ENCODE assay signal across 1 cellular context in the genomic region with DNA sequence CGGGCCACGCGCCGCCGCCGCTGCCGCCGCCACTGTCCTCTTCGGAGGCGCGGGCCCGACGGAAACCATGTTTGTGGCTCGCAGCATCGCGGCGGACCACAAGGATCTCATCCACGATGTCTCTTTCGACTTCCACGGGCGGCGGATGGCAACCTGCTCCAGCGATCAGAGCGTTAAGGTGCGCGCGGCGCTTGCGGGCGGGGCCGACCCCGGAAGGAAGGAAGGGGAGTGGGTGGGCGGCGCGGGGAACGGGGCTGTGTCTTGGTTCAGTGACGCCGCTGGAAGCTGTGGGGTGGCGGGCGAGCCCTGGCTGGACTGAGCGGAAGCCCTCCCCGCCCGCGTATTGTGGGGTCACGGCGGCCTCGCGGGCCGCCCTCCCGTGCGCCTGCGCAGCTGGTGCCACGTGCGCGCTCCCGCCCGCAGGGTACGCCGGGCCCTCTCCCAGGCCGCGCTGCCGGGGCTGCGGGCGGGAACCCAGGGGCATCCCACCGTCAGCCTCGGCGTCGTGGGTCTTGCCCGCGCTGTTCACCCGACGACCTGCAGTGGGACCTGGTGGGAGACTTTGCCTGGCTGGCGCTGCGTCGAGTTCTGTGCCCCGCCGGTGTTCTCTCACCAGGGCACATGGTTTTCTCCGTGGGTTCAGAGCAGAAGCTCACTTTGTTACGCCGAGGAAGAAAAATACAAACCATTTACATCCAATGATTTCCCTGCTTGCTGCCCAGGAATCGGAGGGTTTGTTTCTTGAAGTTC.
TF ChIP-seq lines count a peak whose summit lies in the region.

No MANE protein-coding gene starts in this region.

TF ChIP-seq in K562, 482 proteins besides CTCF, POLR2A, EP300 and RAD21 (continued from another document and continues in another):
- TF ChIP-seq ZNF347 (CRISPR knock-in tag; IDR thresholded peaks at IDR 0.05; ENCODE audit: low read depth) (no peak), ZNF184 (CRISPR knock-in tag; IDR thresholded peaks at IDR 0.05) (no peak), NCOA6 (IDR thresholded peaks at IDR 0.05) (no peak), ILK (tag; IDR thresholded peaks at IDR 0.05; ENCODE audit: borderline replicate concordance, low read depth) (no peak), DMBX1 (CRISPR knock-in tag; IDR thresholded peaks at IDR 0.05; ENCODE audit: borderline replicate concordance) (peak; percentile 92), ZNF75A (CRISPR knock-in tag; IDR thresholded peaks at IDR 0.05) (no peak), TAF9B (IDR thresholded peaks at IDR 0.05; ENCODE audit: partially characterized antibody) (peak; percentile 11), ADNP (tag; IDR thresholded peaks at IDR 0.05) (no peak), CBFA2T3 (IDR thresholded peaks at IDR 0.05) (no peak), RFX5 (IDR thresholded peaks at IDR 0.05; ENCODE audit: low read depth, low read length) (no peak), TAF15 (IDR thresholded peaks at IDR 0.05; ENCODE audit: low read depth, low read length) (no peak), KAT8 (IDR thresholded peaks at IDR 0.05; ENCODE audit: low read depth) (no peak), POLR2G (IDR thresholded peaks at IDR 0.05; ENCODE audit: low read depth, low read length) (peak; percentile 93), HSF4 (CRISPR knock-in tag; IDR thresholded peaks at IDR 0.05; ENCODE audit: borderline replicate concordance) (no peak), HNRNPUL1 (IDR thresholded peaks at IDR 0.05; ENCODE audit: low read length) (no peak), NFYB (IDR thresholded peaks at IDR 0.05; ENCODE audit: extremely low read depth, insufficient read length) (no peak), ZNF23 (CRISPR knock-in tag; IDR thresholded peaks at IDR 0.05) (no peak), TAF7 (tag; IDR thresholded peaks at IDR 0.05) (no peak)
- TF ChIP-seq, protein P1, sequence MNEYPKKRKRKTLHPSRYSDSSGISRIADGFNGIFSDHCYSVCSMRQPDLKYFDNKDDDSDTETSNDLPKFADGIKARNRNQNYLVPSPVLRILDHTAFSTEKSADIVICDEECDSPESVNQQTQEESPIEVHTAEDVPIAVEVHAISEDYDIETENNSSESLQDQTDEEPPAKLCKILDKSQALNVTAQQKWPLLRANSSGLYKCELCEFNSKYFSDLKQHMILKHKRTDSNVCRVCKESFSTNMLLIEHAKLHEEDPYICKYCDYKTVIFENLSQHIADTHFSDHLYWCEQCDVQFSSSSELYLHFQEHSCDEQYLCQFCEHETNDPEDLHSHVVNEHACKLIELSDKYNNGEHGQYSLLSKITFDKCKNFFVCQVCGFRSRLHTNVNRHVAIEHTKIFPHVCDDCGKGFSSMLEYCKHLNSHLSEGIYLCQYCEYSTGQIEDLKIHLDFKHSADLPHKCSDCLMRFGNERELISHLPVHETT (CRISPR knock-in tag; conservative IDR thresholded peaks at IDR 0.05 in 1 of 2, IDR thresholded peaks at IDR 0.05 in 1 of 2), result peak in 1 of 2 experiments; percentile 92; a peak in 1 of 4 replicates
- TF ChIP-seq, protein P2, sequence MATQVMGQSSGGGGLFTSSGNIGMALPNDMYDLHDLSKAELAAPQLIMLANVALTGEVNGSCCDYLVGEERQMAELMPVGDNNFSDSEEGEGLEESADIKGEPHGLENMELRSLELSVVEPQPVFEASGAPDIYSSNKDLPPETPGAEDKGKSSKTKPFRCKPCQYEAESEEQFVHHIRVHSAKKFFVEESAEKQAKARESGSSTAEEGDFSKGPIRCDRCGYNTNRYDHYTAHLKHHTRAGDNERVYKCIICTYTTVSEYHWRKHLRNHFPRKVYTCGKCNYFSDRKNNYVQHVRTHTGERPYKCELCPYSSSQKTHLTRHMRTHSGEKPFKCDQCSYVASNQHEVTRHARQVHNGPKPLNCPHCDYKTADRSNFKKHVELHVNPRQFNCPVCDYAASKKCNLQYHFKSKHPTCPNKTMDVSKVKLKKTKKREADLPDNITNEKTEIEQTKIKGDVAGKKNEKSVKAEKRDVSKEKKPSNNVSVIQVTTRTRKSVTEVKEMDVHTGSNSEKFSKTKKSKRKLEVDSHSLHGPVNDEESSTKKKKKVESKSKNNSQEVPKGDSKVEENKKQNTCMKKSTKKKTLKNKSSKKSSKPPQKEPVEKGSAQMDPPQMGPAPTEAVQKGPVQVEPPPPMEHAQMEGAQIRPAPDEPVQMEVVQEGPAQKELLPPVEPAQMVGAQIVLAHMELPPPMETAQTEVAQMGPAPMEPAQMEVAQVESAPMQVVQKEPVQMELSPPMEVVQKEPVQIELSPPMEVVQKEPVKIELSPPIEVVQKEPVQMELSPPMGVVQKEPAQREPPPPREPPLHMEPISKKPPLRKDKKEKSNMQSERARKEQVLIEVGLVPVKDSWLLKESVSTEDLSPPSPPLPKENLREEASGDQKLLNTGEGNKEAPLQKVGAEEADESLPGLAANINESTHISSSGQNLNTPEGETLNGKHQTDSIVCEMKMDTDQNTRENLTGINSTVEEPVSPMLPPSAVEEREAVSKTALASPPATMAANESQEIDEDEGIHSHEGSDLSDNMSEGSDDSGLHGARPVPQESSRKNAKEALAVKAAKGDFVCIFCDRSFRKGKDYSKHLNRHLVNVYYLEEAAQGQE (CRISPR knock-in tag; IDR thresholded peaks at IDR 0.05; ENCODE audit: low read depth), result no peak; the same call in 1 of the 2 replicates
- TF ChIP-seq, protein P3, sequence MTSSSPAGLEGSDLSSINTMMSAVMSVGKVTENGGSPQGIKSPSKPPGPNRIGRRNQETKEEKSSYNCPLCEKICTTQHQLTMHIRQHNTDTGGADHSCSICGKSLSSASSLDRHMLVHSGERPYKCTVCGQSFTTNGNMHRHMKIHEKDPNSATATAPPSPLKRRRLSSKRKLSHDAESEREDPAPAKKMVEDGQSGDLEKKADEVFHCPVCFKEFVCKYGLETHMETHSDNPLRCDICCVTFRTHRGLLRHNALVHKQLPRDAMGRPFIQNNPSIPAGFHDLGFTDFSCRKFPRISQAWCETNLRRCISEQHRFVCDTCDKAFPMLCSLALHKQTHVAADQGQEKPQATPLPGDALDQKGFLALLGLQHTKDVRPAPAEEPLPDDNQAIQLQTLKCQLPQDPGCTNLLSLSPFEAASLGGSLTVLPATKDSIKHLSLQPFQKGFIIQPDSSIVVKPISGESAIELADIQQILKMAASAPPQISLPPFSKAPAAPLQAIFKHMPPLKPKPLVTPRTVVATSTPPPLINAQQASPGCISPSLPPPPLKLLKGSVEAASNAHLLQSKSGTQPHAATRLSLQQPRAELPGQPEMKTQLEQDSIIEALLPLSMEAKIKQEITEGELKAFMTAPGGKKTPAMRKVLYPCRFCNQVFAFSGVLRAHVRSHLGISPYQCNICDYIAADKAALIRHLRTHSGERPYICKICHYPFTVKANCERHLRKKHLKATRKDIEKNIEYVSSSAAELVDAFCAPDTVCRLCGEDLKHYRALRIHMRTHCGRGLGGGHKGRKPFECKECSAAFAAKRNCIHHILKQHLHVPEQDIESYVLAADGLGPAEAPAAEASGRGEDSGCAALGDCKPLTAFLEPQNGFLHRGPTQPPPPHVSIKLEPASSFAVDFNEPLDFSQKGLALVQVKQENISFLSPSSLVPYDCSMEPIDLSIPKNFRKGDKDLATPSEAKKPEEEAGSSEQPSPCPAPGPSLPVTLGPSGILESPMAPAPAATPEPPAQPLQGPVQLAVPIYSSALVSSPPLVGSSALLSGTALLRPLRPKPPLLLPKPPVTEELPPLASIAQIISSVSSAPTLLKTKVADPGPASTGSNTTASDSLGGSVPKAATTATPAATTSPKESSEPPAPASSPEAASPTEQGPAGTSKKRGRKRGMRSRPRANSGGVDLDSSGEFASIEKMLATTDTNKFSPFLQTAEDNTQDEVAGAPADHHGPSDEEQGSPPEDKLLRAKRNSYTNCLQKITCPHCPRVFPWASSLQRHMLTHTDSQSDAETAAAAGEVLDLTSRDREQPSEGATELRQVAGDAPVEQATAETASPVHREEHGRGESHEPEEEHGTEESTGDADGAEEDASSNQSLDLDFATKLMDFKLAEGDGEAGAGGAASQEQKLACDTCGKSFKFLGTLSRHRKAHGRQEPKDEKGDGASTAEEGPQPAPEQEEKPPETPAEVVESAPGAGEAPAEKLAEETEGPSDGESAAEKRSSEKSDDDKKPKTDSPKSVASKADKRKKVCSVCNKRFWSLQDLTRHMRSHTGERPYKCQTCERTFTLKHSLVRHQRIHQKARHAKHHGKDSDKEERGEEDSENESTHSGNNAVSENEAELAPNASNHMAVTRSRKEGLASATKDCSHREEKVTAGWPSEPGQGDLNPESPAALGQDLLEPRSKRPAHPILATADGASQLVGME (CRISPR knock-in tag; IDR thresholded peaks at IDR 0.05), result 0 out of 2 replicates have a peak, but pooled peaks have one; percentile 25
- TF ChIP-seq, protein P4, sequence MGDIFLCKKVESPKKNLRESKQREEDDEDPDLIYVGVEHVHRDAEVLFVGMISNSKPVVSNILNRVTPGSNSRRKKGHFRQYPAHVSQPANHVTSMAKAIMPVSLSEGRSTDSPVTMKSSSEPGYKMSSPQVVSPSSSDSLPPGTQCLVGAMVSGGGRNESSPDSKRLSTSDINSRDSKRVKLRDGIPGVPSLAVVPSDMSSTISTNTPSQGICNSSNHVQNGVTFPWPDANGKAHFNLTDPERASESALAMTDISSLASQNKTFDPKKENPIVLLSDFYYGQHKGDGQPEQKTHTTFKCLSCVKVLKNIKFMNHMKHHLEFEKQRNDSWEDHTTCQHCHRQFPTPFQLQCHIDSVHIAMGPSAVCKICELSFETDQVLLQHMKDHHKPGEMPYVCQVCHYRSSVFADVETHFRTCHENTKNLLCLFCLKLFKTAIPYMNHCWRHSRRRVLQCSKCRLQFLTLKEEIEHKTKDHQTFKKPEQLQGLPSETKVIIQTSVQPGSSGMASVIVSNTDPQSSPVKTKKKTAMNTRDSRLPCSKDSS (IDR thresholded peaks at IDR 0.05; ENCODE audit: low read depth, partially characterized antibody), result no peak
- TF ChIP-seq, protein P5, sequence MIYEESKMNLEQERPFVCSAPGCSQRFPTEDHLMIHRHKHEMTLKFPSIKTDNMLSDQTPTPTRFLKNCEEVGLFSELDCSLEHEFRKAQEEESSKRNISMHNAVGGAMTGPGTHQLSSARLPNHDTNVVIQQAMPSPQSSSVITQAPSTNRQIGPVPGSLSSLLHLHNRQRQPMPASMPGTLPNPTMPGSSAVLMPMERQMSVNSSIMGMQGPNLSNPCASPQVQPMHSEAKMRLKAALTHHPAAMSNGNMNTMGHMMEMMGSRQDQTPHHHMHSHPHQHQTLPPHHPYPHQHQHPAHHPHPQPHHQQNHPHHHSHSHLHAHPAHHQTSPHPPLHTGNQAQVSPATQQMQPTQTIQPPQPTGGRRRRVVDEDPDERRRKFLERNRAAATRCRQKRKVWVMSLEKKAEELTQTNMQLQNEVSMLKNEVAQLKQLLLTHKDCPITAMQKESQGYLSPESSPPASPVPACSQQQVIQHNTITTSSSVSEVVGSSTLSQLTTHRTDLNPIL (CRISPR knock-in tag; IDR thresholded peaks at IDR 0.05), result no peak
- TF ChIP-seq, protein P6, sequence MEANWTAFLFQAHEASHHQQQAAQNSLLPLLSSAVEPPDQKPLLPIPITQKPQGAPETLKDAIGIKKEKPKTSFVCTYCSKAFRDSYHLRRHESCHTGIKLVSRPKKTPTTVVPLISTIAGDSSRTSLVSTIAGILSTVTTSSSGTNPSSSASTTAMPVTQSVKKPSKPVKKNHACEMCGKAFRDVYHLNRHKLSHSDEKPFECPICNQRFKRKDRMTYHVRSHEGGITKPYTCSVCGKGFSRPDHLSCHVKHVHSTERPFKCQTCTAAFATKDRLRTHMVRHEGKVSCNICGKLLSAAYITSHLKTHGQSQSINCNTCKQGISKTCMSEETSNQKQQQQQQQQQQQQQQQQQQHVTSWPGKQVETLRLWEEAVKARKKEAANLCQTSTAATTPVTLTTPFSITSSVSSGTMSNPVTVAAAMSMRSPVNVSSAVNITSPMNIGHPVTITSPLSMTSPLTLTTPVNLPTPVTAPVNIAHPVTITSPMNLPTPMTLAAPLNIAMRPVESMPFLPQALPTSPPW (CRISPR knock-in tag; IDR thresholded peaks at IDR 0.05), result peak; percentile 83
- TF ChIP-seq, protein P7, sequence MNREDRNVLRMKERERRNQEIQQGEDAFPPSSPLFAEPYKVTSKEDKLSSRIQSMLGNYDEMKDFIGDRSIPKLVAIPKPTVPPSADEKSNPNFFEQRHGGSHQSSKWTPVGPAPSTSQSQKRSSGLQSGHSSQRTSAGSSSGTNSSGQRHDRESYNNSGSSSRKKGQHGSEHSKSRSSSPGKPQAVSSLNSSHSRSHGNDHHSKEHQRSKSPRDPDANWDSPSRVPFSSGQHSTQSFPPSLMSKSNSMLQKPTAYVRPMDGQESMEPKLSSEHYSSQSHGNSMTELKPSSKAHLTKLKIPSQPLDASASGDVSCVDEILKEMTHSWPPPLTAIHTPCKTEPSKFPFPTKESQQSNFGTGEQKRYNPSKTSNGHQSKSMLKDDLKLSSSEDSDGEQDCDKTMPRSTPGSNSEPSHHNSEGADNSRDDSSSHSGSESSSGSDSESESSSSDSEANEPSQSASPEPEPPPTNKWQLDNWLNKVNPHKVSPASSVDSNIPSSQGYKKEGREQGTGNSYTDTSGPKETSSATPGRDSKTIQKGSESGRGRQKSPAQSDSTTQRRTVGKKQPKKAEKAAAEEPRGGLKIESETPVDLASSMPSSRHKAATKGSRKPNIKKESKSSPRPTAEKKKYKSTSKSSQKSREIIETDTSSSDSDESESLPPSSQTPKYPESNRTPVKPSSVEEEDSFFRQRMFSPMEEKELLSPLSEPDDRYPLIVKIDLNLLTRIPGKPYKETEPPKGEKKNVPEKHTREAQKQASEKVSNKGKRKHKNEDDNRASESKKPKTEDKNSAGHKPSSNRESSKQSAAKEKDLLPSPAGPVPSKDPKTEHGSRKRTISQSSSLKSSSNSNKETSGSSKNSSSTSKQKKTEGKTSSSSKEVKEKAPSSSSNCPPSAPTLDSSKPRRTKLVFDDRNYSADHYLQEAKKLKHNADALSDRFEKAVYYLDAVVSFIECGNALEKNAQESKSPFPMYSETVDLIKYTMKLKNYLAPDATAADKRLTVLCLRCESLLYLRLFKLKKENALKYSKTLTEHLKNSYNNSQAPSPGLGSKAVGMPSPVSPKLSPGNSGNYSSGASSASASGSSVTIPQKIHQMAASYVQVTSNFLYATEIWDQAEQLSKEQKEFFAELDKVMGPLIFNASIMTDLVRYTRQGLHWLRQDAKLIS (CRISPR knock-in tag; IDR thresholded peaks at IDR 0.05), result peak; percentile 89
- TF ChIP-seq, protein P8, sequence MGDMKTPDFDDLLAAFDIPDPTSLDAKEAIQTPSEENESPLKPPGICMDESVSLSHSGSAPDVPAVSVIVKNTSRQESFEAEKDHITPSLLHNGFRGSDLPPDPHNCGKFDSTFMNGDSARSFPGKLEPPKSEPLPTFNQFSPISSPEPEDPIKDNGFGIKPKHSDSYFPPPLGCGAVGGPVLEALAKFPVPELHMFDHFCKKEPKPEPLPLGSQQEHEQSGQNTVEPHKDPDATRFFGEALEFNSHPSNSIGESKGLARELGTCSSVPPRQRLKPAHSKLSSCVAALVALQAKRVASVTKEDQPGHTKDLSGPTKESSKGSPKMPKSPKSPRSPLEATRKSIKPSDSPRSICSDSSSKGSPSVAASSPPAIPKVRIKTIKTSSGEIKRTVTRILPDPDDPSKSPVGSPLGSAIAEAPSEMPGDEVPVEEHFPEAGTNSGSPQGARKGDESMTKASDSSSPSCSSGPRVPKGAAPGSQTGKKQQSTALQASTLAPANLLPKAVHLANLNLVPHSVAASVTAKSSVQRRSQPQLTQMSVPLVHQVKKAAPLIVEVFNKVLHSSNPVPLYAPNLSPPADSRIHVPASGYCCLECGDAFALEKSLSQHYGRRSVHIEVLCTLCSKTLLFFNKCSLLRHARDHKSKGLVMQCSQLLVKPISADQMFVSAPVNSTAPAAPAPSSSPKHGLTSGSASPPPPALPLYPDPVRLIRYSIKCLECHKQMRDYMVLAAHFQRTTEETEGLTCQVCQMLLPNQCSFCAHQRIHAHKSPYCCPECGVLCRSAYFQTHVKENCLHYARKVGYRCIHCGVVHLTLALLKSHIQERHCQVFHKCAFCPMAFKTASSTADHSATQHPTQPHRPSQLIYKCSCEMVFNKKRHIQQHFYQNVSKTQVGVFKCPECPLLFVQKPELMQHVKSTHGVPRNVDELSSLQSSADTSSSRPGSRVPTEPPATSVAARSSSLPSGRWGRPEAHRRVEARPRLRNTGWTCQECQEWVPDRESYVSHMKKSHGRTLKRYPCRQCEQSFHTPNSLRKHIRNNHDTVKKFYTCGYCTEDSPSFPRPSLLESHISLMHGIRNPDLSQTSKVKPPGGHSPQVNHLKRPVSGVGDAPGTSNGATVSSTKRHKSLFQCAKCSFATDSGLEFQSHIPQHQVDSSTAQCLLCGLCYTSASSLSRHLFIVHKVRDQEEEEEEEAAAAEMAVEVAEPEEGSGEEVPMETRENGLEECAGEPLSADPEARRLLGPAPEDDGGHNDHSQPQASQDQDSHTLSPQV (IDR thresholded peaks at IDR 0.05), result peak; percentile 99
